ENCODE assay signal across 2 cellular contexts in the genomic region with DNA sequence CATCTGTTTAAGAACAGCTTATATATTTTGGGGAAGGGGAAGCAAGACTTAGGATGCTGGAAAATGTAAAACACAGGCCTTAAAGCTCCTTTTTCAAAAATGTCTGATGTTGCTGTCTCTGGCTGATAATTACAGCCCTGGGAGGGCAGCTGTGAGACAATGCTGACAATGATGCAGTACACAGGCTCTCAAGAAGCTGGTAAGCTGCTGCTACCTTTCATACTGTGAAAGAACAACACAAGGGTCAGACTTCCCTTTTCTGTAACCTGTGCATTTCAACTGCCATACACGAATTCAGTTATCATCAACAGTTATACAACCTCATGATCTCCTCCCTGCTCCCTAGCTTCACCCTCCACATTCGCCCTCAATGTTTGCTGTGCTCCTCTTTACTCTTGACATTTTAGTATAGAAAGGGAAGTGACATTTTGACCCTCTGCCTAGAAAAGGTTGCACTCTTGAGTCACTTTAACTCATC.
A peak's percentile ranks its signal among the peaks of the same experiment; 100 is the strongest.
TF ChIP-seq lines count a peak whose summit lies in the region.

No MANE protein-coding gene starts in this region.

TF ChIP-seq in GM23338, 12 proteins besides CTCF, POLR2A, EP300 and RAD21 (continued from another document):
- TF ChIP-seq ZNF462 (CRISPR knock-in tag; IDR thresholded peaks at IDR 0.05) (no peak), NANOG (IDR thresholded peaks at IDR 0.05; ENCODE audit: borderline replicate concordance) (no peak), ZNF114 (CRISPR knock-in tag; IDR thresholded peaks at IDR 0.05) (no peak), CREB1 (CRISPR knock-in tag; IDR thresholded peaks at IDR 0.05; ENCODE audit: low read depth) (no peak), ZNF331 (CRISPR knock-in tag; IDR thresholded peaks at IDR 0.05; ENCODE audit: low read depth) (no peak), EZH2phosphoT487 (IDR thresholded peaks at IDR 0.05; ENCODE audit: unreplicated experiment) (no peak), JUNB (IDR thresholded peaks at IDR 0.05; ENCODE audit: unreplicated experiment) (no peak), EZH2 (IDR thresholded peaks at IDR 0.05; ENCODE audit: low read depth, unreplicated experiment) (no peak)
- TF ChIP-seq, protein P1, sequence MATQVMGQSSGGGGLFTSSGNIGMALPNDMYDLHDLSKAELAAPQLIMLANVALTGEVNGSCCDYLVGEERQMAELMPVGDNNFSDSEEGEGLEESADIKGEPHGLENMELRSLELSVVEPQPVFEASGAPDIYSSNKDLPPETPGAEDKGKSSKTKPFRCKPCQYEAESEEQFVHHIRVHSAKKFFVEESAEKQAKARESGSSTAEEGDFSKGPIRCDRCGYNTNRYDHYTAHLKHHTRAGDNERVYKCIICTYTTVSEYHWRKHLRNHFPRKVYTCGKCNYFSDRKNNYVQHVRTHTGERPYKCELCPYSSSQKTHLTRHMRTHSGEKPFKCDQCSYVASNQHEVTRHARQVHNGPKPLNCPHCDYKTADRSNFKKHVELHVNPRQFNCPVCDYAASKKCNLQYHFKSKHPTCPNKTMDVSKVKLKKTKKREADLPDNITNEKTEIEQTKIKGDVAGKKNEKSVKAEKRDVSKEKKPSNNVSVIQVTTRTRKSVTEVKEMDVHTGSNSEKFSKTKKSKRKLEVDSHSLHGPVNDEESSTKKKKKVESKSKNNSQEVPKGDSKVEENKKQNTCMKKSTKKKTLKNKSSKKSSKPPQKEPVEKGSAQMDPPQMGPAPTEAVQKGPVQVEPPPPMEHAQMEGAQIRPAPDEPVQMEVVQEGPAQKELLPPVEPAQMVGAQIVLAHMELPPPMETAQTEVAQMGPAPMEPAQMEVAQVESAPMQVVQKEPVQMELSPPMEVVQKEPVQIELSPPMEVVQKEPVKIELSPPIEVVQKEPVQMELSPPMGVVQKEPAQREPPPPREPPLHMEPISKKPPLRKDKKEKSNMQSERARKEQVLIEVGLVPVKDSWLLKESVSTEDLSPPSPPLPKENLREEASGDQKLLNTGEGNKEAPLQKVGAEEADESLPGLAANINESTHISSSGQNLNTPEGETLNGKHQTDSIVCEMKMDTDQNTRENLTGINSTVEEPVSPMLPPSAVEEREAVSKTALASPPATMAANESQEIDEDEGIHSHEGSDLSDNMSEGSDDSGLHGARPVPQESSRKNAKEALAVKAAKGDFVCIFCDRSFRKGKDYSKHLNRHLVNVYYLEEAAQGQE (IDR thresholded peaks at IDR 0.05; ENCODE audit: unreplicated experiment) = no peak
- TF ChIP-seq, protein P2, sequence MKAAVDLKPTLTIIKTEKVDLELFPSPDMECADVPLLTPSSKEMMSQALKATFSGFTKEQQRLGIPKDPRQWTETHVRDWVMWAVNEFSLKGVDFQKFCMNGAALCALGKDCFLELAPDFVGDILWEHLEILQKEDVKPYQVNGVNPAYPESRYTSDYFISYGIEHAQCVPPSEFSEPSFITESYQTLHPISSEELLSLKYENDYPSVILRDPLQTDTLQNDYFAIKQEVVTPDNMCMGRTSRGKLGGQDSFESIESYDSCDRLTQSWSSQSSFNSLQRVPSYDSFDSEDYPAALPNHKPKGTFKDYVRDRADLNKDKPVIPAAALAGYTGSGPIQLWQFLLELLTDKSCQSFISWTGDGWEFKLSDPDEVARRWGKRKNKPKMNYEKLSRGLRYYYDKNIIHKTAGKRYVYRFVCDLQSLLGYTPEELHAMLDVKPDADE (IDR thresholded peaks at IDR 0.05) = no peak

TF ChIP-seq in K562, 482 proteins besides CTCF, POLR2A, EP300 and RAD21 (continued from another document):
- TF ChIP-seq NR2C2 (CRISPR knock-in tag; IDR thresholded peaks at IDR 0.05) = no peak
- 0 out of 2 replicates have a peak, but pooled peaks have one; percentile 14 for TF ChIP-seq NR2C2 (tag; IDR thresholded peaks at IDR 0.05)
- no peak for TF ChIP-seq NFE2 (IDR thresholded peaks at IDR 0.05; ENCODE audit: low read depth)
- TF ChIP-seq CREM (IDR thresholded peaks at IDR 0.05; ENCODE audit: low read depth) = no peak
- no peak for TF ChIP-seq RHOXF2B (CRISPR knock-in tag; conservative IDR thresholded peaks at IDR 0.05)
- TF ChIP-seq ARID1B (IDR thresholded peaks at IDR 0.05) = no peak
- TF ChIP-seq ZNF263 (CRISPR knock-in tag; IDR thresholded peaks at IDR 0.05; ENCODE audit: borderline replicate concordance) = peak; percentile 71; the same call in 1 of the 2 replicates
- peak; percentile 56; the same call in 1 of the 2 replicates for TF ChIP-seq SPI1 (IDR thresholded peaks at IDR 0.05; ENCODE audit: borderline replicate concordance, low read depth, low read length)
- 0 out of 2 replicates have a peak, but pooled peaks have one; percentile 3 for TF ChIP-seq CBFA2T2 (conservative IDR thresholded peaks at IDR 0.05)
- TF ChIP-seq HNRNPLL (IDR thresholded peaks at IDR 0.05; ENCODE audit: low read depth, low read length, poor library complexity, severe bottlenecking) = no peak
